13 cellular contexts compared by ENCODE assay signal in the genomic region with DNA sequence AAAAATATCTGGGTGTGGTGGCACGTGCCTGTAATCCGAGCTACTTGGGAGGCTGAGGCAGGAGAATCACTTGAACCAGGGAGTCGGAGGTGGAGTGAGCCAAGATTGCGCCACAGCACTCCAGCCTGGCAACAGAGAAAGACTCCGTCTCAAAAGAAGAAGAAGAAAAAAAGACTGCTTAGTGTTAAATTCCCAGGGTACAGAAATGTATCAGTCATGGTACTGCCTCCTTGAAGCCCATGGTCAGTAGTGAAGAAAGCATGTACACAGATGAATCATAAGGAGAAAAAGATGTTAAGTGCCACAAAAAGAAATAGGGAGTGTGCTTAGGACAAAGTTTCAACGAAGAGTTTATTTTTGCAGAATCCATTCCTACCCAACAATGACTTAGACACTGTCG.
DNase-seq lines count a peak whose midpoint lies in the region; ATAC-seq and TF ChIP-seq lines count a peak whose summit lies in the region.
"Had no signal": no experiment of that assay in that cellular context is flagged by ENCODE, and none has a peak within 500 bp of the region (broad histone marks: within the 10 kb centered on the region; RNA-seq: fewer than 3 reads in every experiment).

No MANE protein-coding gene starts in this region.

- H3K9ac ChIP-seq in adipocyte (ENCODE audit: low read length): peak overlapping the region; percentile 72
- H3K9ac ChIP-seq in neuronal stem cell (ENCODE audit: low read depth, low read length, poor library complexity): no peak overlapping the region

- no peak overlapping the region for H3K4me3 Mint-ChIP-seq in activated CD8-positive, alpha-beta T cell treated with anti-CD3 and anti-CD28 coated beads, Interleukin-2, amount 10 ng/mL, durations not matched to agents 7 days and 5 days

- H3K27ac ChIP-seq in stomach (peak overlapping the region; percentile 41 to 75 (median 63)), neuronal stem cell (replicated peaks; ENCODE audit: low read length) (no peak overlapping the region)
- H3K27ac ChIP-seq: VCaP had no signal

- H3K4me1 ChIP-seq in adipocyte (ENCODE audit: control insufficient read depth, insufficient read depth, low read length) (peaks cover 23% of the 10 kb centered on the region), stomach (peaks cover 2 to 32% (median 19%) of the 10 kb centered on the region in 4 donors), neuronal stem cell (ENCODE audit: control insufficient read depth in 2 of 2, insufficient read depth in 1 of 2, low read depth in 1 of 2, low read length in 2 of 2) (no peaks in the 10 kb centered on the region)
- H3K4me1 ChIP-seq: HAP-1 had no signal

- no peak for TF ChIP-seq EP300 in stomach (IDR thresholded peaks at IDR 0.05)

- H3K4me3 ChIP-seq in adipocyte (ENCODE audit: low read length) (peak overlapping the region; percentile 60), stomach (no peak overlapping the region), neuronal stem cell (ENCODE audit: low read length in 2 of 2) (no peak overlapping the region)
- H3K4me3 ChIP-seq: HAP-1 had no signal

- no peaks in the 10 kb centered on the region for H3K9me3 ChIP-seq in adipocyte (ENCODE audit: control insufficient read depth, low read length)
- no peaks in the 10 kb centered on the region for H3K9me3 ChIP-seq in stomach
- H3K9me3 ChIP-seq in neuronal stem cell (replicated peaks in 1 of 2; ENCODE audit: control insufficient read depth in 2 of 2, insufficient read depth in 1 of 2, low read depth in 1 of 2, low read length in 2 of 2): no peaks in the 10 kb centered on the region
- H3K9me3 ChIP-seq: HAP-1 had no signal

- H3K36me3 ChIP-seq in adipocyte (ENCODE audit: control insufficient read depth, insufficient read depth, low read length, severe bottlenecking) (no peaks in the 10 kb centered on the region), stomach (no peaks in the 10 kb centered on the region), neuronal stem cell (replicated peaks in 1 of 2; ENCODE audit: control insufficient read depth in 2 of 2, insufficient read depth in 2 of 2, low read length in 2 of 2) (no peaks in the 10 kb centered on the region)
- H3K36me3 ChIP-seq: HAP-1 had no signal

- H3K9me3 Mint-ChIP-seq in activated CD8-positive, alpha-beta T cell treated with anti-CD3 and anti-CD28 coated beads, Interleukin-2, amount 10 ng/mL, durations not matched to agents 7 days and 5 days (ENCODE audit: insufficient read depth): no peaks in the 10 kb centered on the region

- no peak overlapping the region for H3K27ac Mint-ChIP-seq in activated CD8-positive, alpha-beta T cell treated with anti-CD3 and anti-CD28 coated beads, Interleukin-2, amount 10 ng/mL, durations not matched to agents 7 days and 5 days

- TF ChIP-seq POLR2A in stomach (IDR thresholded peaks at IDR 0.05): no peak

- H3K27me3 Mint-ChIP-seq in activated CD8-positive, alpha-beta T cell treated with anti-CD3 and anti-CD28 coated beads, Interleukin-2, amount 10 ng/mL, durations not matched to agents 7 days and 5 days (ENCODE audit: low read depth): no peaks in the 10 kb centered on the region

- no peak overlapping the region for H3K18ac ChIP-seq in neuronal stem cell (ENCODE audit: low read length)

- H3K27me3 ChIP-seq in adipocyte (replicated peaks; ENCODE audit: control insufficient read depth, insufficient read depth, low read length) (no peaks in the 10 kb centered on the region), stomach (no peaks in the 10 kb centered on the region), neuronal stem cell (ENCODE audit: control insufficient read depth in 3 of 3, insufficient read depth in 3 of 3, low read depth in 1 of 3, low read length in 3 of 3) (no peaks in the 10 kb centered on the region)

- no peaks in the 10 kb centered on the region for H3K79me1 ChIP-seq in neuronal stem cell (ENCODE audit: low read depth, low read length)

- H4K8ac ChIP-seq in neuronal stem cell (ENCODE audit: low read depth, low read length): no peak overlapping the region

- H3K36me3 Mint-ChIP-seq in activated CD8-positive, alpha-beta T cell treated with anti-CD3 and anti-CD28 coated beads, Interleukin-2, amount 10 ng/mL, durations not matched to agents 7 days and 5 days (ENCODE audit: low read depth): peaks cover 14% of the 10 kb centered on the region

- no peak overlapping the region for H2BK120ac ChIP-seq in neuronal stem cell (ENCODE audit: low read depth, low read length)

- POLR2A ChIA-PET in activated CD8-positive, alpha-beta T cell treated with anti-CD3 and anti-CD28 coated beads, Interleukin-2, amount 10 ng/mL, durations not matched to agents 7 days and 5 days (lab: Charles Lee): interaction anchor here (8.0 kb wide), 1 partner anchor 6 kb away, joined by 93 read pairs; no protein-coding TSS in a partner anchor

- 72 to 82% (median 79%) methylated on average over 7 of the region's 7 CpGs for WGBS in stomach, 5 donors
- WGBS in neuronal stem cell (ENCODE audit: extremely low coverage in 2 of 2, insufficient read length in 2 of 2, insufficient replicate concordance in 1 of 2), 2 donors: no CpG with 5 or more reads among the region's 7 CpGs

- H2AK5ac ChIP-seq in neuronal stem cell (ENCODE audit: low read depth, low read length): no peak overlapping the region

- ATAC-seq in left ventricle myocardium superior (peak; percentile 48), HG02973 (IDR thresholded peaks at IDR 0.05; ENCODE audit: unreplicated experiment) (no peak)
- ATAC-seq in activated CD8-positive, alpha-beta T cell treated with anti-CD3 and anti-CD28 coated beads, Interleukin-2, amount 10 ng/mL, durations not matched to agents 7 days and 5 days: no peak

- DNase-seq in GM03348 (ENCODE audit: low spot score) (peak; percentile 25), adipocyte (ENCODE audit: low read depth) (peak; percentile 58), left ventricle myocardium superior (peak; percentile 42), stomach (no peak), neuronal stem cell (ENCODE audit: low spot score) (no peak), SIG-M5 (lab: John Stamatoyannopoulos, UW) (no peak)
- no peak for DNase-seq in activated CD8-positive, alpha-beta T cell treated with anti-CD3 and anti-CD28 coated beads, Interleukin-2, amount 10 ng/mL, durations not matched to agents 7 days and 5 days
- DNase-seq: head of caudate nucleus, Karpas-422, NCI-H2227 treated with DMSO at 0.1 percent for 48 hours had no signal

- no peak overlapping the region for H3K14ac ChIP-seq in neuronal stem cell (ENCODE audit: low read length)

- CTCF ChIA-PET in activated CD8-positive, alpha-beta T cell treated with anti-CD3 and anti-CD28 coated beads, Interleukin-2, amount 10 ng/mL, durations not matched to agents 7 days and 5 days (lab: Charles Lee): no interaction called here

- H2BK5ac ChIP-seq in neuronal stem cell (ENCODE audit: low read length): no peak overlapping the region

- no peak overlapping the region for H2BK15ac ChIP-seq in neuronal stem cell (ENCODE audit: low read length)

- no peak for TF ChIP-seq CTCF in stomach (IDR thresholded peaks at IDR 0.05)

- H2BK12ac ChIP-seq in neuronal stem cell (ENCODE audit: low read length): no peak overlapping the region

- H3K4me1 Mint-ChIP-seq in activated CD8-positive, alpha-beta T cell treated with anti-CD3 and anti-CD28 coated beads, Interleukin-2, amount 10 ng/mL, durations not matched to agents 7 days and 5 days (ENCODE audit: low read depth): peaks cover 37% of the 10 kb centered on the region

- H3K4me2 ChIP-seq in neuronal stem cell (ENCODE audit: insufficient read depth, low read length, poor library complexity, severe bottlenecking): no peak overlapping the region

- no peak overlapping the region for H2AFZ ChIP-seq in neuronal stem cell (ENCODE audit: low read length)

- H4K91ac ChIP-seq in neuronal stem cell (ENCODE audit: low read depth, low read length, poor library complexity): no peak overlapping the region

- intact Hi-C loops in left ventricle myocardium superior (cut with micrococcal nuclease) (no loop called here), stomach (cut with DNase I; ENCODE audit: low total_unique reads) (no loop called here)

- H3K23ac ChIP-seq in neuronal stem cell (ENCODE audit: low read depth, low read length, poor library complexity): no peak overlapping the region

- no peak overlapping the region for H3K4ac ChIP-seq in neuronal stem cell (ENCODE audit: low read length)

Comparison
In these comparisons a context has a peak if more than half of its experiments do, and no peak if none do; other contexts are left out.
1. DNase-seq: peak in GM03348 (single experiment), adipocyte (single experiment) and left ventricle myocardium superior (single experiment); none in stomach (single experiment), neuronal stem cell (single experiment), SIG-M5 (single experiment) and activated CD8-positive, alpha-beta T cell treated with anti-CD3 and anti-CD28 coated beads, Interleukin-2, amount 10 ng/mL, durations not matched to agents 7 days and 5 days (single experiment).